ENCODE assay signal across 1 cellular context in the genomic region with DNA sequence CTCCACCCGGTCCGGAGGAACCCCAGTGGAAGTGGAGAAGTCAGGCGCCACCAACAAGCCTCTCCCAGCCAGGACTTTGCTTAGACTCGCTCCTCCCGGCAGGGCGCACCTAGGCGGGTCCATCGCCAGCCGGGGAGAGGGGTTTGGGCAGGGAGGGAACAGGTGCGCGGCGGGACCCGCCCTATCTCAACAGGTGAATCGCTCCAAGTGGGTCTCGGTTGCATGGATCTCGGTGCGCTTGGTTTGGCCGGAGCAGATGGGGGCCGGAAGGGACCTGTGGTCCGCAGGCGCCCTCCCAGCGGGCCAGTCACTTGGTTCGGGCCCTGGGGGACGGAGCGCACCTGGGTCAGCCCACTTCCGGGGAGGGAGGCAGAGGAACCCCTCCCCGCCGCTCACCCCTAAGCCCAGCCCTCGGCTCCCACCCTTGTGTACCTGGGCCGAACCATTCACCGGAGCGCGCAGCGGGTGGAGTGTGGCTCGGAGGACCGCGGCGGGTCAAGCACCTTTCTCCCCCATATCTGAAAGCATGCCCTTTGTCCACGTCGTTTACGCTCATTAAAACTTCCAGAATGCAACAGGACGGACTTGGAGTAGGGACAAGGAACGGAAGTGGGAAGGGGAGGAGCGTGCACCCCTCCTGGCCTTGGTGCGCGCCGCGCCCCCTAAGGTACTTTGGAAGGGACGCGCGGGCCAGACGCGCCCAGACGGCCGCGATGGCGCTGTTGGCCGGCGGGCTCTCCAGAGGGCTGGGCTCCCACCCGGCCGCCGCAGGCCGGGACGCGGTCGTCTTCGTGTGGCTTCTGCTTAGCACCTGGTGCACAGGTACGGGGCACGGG.
A peak's percentile ranks its signal among the peaks of the same experiment; 100 is the strongest.
TF ChIP-seq lines count a peak whose summit lies in the region.

A gene with protein sequence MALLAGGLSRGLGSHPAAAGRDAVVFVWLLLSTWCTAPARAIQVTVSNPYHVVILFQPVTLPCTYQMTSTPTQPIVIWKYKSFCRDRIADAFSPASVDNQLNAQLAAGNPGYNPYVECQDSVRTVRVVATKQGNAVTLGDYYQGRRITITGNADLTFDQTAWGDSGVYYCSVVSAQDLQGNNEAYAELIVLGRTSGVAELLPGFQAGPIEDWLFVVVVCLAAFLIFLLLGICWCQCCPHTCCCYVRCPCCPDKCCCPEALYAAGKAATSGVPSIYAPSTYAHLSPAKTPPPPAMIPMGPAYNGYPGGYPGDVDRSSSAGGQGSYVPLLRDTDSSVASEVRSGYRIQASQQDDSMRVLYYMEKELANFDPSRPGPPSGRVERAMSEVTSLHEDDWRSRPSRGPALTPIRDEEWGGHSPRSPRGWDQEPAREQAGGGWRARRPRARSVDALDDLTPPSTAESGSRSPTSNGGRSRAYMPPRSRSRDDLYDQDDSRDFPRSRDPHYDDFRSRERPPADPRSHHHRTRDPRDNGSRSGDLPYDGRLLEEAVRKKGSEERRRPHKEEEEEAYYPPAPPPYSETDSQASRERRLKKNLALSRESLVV (plus strand): TSS at position 693 of the 836 bp plus-strand sequence. CDS start 21 bp downstream, at position 714.

TF ChIP-seq in HepG2, 621 proteins besides CTCF, POLR2A, EP300 and RAD21 (continued from another document and continues in another):
- TF ChIP-seq, protein P1, sequence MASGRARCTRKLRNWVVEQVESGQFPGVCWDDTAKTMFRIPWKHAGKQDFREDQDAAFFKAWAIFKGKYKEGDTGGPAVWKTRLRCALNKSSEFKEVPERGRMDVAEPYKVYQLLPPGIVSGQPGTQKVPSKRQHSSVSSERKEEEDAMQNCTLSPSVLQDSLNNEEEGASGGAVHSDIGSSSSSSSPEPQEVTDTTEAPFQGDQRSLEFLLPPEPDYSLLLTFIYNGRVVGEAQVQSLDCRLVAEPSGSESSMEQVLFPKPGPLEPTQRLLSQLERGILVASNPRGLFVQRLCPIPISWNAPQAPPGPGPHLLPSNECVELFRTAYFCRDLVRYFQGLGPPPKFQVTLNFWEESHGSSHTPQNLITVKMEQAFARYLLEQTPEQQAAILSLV (CRISPR knock-in tag; IDR thresholded peaks at IDR 0.05; ENCODE audit: borderline replicate concordance): peak; percentile 96
- TF ChIP-seq REPIN1 (CRISPR knock-in tag; IDR thresholded peaks at IDR 0.05; ENCODE audit: borderline replicate concordance, low read depth) (peak; percentile 95), KLF13 (CRISPR knock-in tag; IDR thresholded peaks at IDR 0.05) (peak; percentile 93; the same call in 1 of the 2 replicates), HMG20B (CRISPR knock-in tag; conservative IDR thresholded peaks at IDR 0.05) (peak; percentile 60), EEA1 (CRISPR knock-in tag; IDR thresholded peaks at IDR 0.05; ENCODE audit: borderline replicate concordance) (0 out of 2 replicates have a peak, but pooled peaks have one; percentile 71), TRIM24 (CRISPR knock-in tag; IDR thresholded peaks at IDR 0.05) (no peak), BORCS8-MEF2B (CRISPR knock-in tag; IDR thresholded peaks at IDR 0.05) (peak; percentile 88), ZNF773 (CRISPR knock-in tag; IDR thresholded peaks at IDR 0.05; ENCODE audit: borderline replicate concordance) (peak; percentile 77; the same call in 1 of the 2 replicates), CBX1 (IDR thresholded peaks at IDR 0.05; ENCODE audit: low read depth) (peak; percentile 64), YY1 (IDR thresholded peaks at IDR 0.05; ENCODE audit: insufficient read depth, insufficient replicate concordance, low read depth, low read length) (peak; percentile 90), ZNF841 (CRISPR knock-in tag; IDR thresholded peaks at IDR 0.05; ENCODE audit: borderline replicate concordance) (no peak; the same call in 1 of the 2 replicates), NAIF1 (CRISPR knock-in tag; IDR thresholded peaks at IDR 0.05; ENCODE audit: borderline replicate concordance) (peak; percentile 95), ZSCAN20 (CRISPR knock-in tag; IDR thresholded peaks at IDR 0.05; ENCODE audit: borderline replicate concordance) (peak; percentile 49; the same call in 1 of the 2 replicates), ZNF383 (CRISPR knock-in tag; IDR thresholded peaks at IDR 0.05; ENCODE audit: borderline replicate concordance) (no peak), ZC3H4 (CRISPR knock-in tag; IDR thresholded peaks at IDR 0.05; ENCODE audit: borderline replicate concordance) (0 out of 2 replicates have a peak, but pooled peaks have one; percentile 43), CHD2 (IDR thresholded peaks at IDR 0.05; ENCODE audit: low read depth, low read length) (0 out of 2 replicates have a peak, but pooled peaks have one; percentile 19), ZMYM4 (CRISPR knock-in tag; IDR thresholded peaks at IDR 0.05) (peak; percentile 69; the same call in 1 of the 2 replicates)
- TF ChIP-seq, protein P2, sequence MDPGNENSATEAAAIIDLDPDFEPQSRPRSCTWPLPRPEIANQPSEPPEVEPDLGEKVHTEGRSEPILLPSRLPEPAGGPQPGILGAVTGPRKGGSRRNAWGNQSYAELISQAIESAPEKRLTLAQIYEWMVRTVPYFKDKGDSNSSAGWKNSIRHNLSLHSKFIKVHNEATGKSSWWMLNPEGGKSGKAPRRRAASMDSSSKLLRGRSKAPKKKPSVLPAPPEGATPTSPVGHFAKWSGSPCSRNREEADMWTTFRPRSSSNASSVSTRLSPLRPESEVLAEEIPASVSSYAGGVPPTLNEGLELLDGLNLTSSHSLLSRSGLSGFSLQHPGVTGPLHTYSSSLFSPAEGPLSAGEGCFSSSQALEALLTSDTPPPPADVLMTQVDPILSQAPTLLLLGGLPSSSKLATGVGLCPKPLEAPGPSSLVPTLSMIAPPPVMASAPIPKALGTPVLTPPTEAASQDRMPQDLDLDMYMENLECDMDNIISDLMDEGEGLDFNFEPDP (CRISPR knock-in tag; conservative IDR thresholded peaks at IDR 0.05): no peak
- TF ChIP-seq, protein P3, sequence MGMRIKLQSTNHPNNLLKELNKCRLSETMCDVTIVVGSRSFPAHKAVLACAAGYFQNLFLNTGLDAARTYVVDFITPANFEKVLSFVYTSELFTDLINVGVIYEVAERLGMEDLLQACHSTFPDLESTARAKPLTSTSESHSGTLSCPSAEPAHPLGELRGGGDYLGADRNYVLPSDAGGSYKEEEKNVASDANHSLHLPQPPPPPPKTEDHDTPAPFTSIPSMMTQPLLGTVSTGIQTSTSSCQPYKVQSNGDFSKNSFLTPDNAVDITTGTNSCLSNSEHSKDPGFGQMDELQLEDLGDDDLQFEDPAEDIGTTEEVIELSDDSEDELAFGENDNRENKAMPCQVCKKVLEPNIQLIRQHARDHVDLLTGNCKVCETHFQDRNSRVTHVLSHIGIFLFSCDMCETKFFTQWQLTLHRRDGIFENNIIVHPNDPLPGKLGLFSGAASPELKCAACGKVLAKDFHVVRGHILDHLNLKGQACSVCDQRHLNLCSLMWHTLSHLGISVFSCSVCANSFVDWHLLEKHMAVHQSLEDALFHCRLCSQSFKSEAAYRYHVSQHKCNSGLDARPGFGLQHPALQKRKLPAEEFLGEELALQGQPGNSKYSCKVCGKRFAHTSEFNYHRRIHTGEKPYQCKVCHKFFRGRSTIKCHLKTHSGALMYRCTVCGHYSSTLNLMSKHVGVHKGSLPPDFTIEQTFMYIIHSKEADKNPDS (CRISPR knock-in tag; IDR thresholded peaks at IDR 0.05): 0 out of 2 replicates have a peak, but pooled peaks have one; percentile 36
- TF ChIP-seq, protein P4, sequence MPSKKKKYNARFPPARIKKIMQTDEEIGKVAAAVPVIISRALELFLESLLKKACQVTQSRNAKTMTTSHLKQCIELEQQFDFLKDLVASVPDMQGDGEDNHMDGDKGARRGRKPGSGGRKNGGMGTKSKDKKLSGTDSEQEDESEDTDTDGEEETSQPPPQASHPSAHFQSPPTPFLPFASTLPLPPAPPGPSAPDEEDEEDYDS (CRISPR knock-in tag; IDR thresholded peaks at IDR 0.05): peak; percentile 98
- TF ChIP-seq, protein P5, sequence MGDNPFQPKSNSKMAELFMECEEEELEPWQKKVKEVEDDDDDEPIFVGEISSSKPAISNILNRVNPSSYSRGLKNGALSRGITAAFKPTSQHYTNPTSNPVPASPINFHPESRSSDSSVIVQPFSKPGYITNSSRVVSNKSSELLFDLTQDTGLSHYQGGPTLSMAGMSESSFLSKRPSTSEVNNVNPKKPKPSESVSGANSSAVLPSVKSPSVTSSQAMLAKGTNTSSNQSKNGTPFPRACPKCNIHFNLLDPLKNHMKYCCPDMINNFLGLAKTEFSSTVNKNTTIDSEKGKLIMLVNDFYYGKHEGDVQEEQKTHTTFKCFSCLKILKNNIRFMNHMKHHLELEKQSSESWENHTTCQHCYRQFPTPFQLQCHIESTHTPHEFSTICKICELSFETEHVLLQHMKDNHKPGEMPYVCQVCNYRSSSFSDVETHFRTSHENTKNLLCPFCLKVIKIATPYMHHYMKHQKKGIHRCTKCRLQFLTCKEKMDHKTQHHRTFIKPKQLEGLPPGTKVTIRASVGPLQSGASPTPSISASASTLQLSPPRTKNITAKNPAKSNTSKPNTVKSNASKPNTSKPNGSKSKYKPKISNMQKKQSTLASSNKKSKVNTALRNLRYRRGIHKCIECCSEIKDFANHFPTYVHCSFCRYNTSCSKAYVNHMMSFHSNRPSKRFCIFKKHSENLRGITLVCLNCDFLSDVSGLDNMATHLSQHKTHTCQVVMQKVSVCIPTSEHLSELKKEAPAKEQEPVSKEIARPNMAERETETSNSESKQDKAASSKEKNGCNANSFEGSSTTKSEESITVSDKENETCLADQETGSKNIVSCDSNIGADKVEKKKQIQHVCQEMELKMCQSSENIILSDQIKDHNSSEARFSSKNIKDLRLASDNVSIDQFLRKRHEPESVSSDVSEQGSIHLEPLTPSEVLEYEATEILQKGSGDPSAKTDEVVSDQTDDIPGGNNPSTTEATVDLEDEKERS (CRISPR knock-in tag; IDR thresholded peaks at IDR 0.05): 0 out of 2 replicates have a peak, but pooled peaks have one; percentile 29
- TF ChIP-seq, protein P6, sequence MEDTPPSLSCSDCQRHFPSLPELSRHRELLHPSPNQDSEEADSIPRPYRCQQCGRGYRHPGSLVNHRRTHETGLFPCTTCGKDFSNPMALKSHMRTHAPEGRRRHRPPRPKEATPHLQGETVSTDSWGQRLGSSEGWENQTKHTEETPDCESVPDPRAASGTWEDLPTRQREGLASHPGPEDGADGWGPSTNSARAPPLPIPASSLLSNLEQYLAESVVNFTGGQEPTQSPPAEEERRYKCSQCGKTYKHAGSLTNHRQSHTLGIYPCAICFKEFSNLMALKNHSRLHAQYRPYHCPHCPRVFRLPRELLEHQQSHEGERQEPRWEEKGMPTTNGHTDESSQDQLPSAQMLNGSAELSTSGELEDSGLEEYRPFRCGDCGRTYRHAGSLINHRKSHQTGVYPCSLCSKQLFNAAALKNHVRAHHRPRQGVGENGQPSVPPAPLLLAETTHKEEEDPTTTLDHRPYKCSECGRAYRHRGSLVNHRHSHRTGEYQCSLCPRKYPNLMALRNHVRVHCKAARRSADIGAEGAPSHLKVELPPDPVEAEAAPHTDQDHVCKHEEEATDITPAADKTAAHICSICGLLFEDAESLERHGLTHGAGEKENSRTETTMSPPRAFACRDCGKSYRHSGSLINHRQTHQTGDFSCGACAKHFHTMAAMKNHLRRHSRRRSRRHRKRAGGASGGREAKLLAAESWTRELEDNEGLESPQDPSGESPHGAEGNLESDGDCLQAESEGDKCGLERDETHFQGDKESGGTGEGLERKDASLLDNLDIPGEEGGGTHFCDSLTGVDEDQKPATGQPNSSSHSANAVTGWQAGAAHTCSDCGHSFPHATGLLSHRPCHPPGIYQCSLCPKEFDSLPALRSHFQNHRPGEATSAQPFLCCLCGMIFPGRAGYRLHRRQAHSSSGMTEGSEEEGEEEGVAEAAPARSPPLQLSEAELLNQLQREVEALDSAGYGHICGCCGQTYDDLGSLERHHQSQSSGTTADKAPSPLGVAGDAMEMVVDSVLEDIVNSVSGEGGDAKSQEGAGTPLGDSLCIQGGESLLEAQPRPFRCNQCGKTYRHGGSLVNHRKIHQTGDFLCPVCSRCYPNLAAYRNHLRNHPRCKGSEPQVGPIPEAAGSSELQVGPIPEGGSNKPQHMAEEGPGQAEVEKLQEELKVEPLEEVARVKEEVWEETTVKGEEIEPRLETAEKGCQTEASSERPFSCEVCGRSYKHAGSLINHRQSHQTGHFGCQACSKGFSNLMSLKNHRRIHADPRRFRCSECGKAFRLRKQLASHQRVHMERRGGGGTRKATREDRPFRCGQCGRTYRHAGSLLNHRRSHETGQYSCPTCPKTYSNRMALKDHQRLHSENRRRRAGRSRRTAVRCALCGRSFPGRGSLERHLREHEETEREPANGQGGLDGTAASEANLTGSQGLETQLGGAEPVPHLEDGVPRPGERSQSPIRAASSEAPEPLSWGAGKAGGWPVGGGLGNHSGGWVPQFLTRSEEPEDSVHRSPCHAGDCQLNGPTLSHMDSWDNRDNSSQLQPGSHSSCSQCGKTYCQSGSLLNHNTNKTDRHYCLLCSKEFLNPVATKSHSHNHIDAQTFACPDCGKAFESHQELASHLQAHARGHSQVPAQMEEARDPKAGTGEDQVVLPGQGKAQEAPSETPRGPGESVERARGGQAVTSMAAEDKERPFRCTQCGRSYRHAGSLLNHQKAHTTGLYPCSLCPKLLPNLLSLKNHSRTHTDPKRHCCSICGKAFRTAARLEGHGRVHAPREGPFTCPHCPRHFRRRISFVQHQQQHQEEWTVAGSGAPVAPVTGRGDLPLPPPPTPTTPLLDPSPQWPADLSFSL (CRISPR knock-in tag; IDR thresholded peaks at IDR 0.05): peak; percentile 54
- TF ChIP-seq, protein P7, sequence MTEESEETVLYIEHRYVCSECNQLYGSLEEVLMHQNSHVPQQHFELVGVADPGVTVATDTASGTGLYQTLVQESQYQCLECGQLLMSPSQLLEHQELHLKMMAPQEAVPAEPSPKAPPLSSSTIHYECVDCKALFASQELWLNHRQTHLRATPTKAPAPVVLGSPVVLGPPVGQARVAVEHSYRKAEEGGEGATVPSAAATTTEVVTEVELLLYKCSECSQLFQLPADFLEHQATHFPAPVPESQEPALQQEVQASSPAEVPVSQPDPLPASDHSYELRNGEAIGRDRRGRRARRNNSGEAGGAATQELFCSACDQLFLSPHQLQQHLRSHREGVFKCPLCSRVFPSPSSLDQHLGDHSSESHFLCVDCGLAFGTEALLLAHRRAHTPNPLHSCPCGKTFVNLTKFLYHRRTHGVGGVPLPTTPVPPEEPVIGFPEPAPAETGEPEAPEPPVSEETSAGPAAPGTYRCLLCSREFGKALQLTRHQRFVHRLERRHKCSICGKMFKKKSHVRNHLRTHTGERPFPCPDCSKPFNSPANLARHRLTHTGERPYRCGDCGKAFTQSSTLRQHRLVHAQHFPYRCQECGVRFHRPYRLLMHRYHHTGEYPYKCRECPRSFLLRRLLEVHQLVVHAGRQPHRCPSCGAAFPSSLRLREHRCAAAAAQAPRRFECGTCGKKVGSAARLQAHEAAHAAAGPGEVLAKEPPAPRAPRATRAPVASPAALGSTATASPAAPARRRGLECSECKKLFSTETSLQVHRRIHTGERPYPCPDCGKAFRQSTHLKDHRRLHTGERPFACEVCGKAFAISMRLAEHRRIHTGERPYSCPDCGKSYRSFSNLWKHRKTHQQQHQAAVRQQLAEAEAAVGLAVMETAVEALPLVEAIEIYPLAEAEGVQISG (CRISPR knock-in tag; IDR thresholded peaks at IDR 0.05): peak; percentile 78
- TF ChIP-seq, protein P8, sequence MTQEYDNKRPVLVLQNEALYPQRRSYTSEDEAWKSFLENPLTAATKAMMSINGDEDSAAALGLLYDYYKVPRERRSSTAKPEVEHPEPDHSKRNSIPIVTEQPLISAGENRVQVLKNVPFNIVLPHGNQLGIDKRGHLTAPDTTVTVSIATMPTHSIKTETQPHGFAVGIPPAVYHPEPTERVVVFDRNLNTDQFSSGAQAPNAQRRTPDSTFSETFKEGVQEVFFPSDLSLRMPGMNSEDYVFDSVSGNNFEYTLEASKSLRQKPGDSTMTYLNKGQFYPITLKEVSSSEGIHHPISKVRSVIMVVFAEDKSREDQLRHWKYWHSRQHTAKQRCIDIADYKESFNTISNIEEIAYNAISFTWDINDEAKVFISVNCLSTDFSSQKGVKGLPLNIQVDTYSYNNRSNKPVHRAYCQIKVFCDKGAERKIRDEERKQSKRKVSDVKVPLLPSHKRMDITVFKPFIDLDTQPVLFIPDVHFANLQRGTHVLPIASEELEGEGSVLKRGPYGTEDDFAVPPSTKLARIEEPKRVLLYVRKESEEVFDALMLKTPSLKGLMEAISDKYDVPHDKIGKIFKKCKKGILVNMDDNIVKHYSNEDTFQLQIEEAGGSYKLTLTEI (CRISPR knock-in tag; conservative IDR thresholded peaks at IDR 0.05): no peak
